24 cellular contexts compared by ENCODE assay signal in the genomic region with DNA sequence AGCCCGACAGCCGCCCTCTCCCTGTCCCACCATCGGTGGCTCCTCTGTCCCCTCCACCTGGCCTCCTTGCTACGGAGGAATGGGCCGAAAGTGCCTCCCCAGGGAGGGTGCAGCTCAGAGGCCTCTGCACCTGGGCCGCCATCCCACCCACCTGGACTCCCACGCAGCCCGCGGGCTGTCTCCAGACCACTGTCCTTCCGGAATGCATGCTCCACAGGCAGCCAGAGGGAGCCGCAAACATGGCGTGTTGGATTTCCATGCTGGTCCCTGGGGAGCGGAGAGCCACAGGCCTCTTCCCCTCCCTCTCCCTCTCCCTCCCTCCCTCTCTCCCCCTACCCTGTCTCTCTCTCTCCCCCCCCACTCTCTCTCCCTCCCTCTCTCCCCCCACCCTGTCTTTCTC. TPM values are rescaled to one million over a fixed set of nuclear protein-coding genes. Genes with fewer than 3 reads are reported as not detected.
"Had no signal": no experiment of that assay in that cellular context is flagged by ENCODE, and none has a peak within 500 bp of the region (broad histone marks: within the 10 kb centered on the region; RNA-seq: fewer than 3 reads in every experiment).

No MANE protein-coding gene starts in this region.

- H3K36me3 Mint-ChIP-seq: activated CD4-positive, alpha-beta memory T cell treated with anti-CD3 and anti-CD28 coated beads for 36 hours; activated CD8-positive, alpha-beta memory T cell treated with anti-CD3 and anti-CD28 coated beads, Interleukin-2, amount 10 ng/mL, durations not matched to agents 7 days and 5 days; activated naive CD8-positive, alpha-beta T cell treated with anti-CD3 and anti-CD28 coated beads for 36 hours had no signal

- H3K27ac ChIP-seq: cardiac muscle cell, esophagus muscularis mucosa, gastroesophageal sphincter, heart right ventricle had no signal

- DNase-seq: activated B cell treated with CpG ODN at 0.5 μM for 24 hours; activated CD4-positive, alpha-beta memory T cell treated with anti-CD3 and anti-CD28 coated beads for 36 hours; activated CD4-positive, alpha-beta T cell treated with anti-CD3 and anti-CD28 coated beads for 4 hours; activated CD8-positive, alpha-beta memory T cell treated with anti-CD3 and anti-CD28 coated beads, Interleukin-2, amount 10 ng/mL, durations not matched to agents 7 days and 5 days; activated naive CD4-positive, alpha-beta T cell; activated naive CD8-positive, alpha-beta T cell treated with anti-CD3 and anti-CD28 coated beads for 36 hours; amniotic stem cell; dermis blood vessel endothelial cell; effector memory CD4-positive, alpha-beta T cell; heart right ventricle; left ventricle myocardium superior; trophoblast cell had no signal

- H3K4me3 Mint-ChIP-seq: activated B cell treated with CpG ODN at 0.5 μM for 24 hours; activated CD4-positive, alpha-beta memory T cell treated with anti-CD3 and anti-CD28 coated beads for 36 hours; activated CD8-positive, alpha-beta memory T cell treated with anti-CD3 and anti-CD28 coated beads, Interleukin-2, amount 10 ng/mL, durations not matched to agents 7 days and 5 days; activated naive CD8-positive, alpha-beta T cell treated with anti-CD3 and anti-CD28 coated beads for 36 hours; memory B cell; neural crest cell; stimulated activated naive CD8-positive, alpha-beta T cell treated with anti-CD3 and anti-CD28 coated beads, Interleukin-15, Interleukin-2, amounts not matched to agents 100 ng/mL and 50 ng/mL, for 24 hours had no signal

- H3K36me3 ChIP-seq: cardiac muscle cell, esophagus muscularis mucosa, gastroesophageal sphincter, heart right ventricle had no signal

- H3K4me1 Mint-ChIP-seq: activated B cell treated with CpG ODN at 0.5 μM for 24 hours; activated CD8-positive, alpha-beta memory T cell treated with anti-CD3 and anti-CD28 coated beads, Interleukin-2, amount 10 ng/mL, durations not matched to agents 7 days and 5 days; activated naive CD8-positive, alpha-beta T cell treated with anti-CD3 and anti-CD28 coated beads for 36 hours; memory B cell had no signal

- H3K4me3 ChIP-seq: cardiac muscle cell, esophagus muscularis mucosa, gastroesophageal sphincter, heart right ventricle had no signal

- H3K9me3 Mint-ChIP-seq: activated B cell treated with CpG ODN at 0.5 μM for 24 hours; activated CD4-positive, alpha-beta memory T cell treated with anti-CD3 and anti-CD28 coated beads for 36 hours; activated naive CD8-positive, alpha-beta T cell treated with anti-CD3 and anti-CD28 coated beads for 36 hours; neural crest cell; stimulated activated naive CD8-positive, alpha-beta T cell treated with anti-CD3 and anti-CD28 coated beads, Interleukin-15, Interleukin-2, amounts not matched to agents 100 ng/mL and 50 ng/mL, for 24 hours had no signal

- H3K27ac Mint-ChIP-seq: activated B cell treated with CpG ODN at 0.5 μM for 24 hours; activated CD4-positive, alpha-beta memory T cell treated with anti-CD3 and anti-CD28 coated beads for 36 hours; activated CD8-positive, alpha-beta memory T cell treated with anti-CD3 and anti-CD28 coated beads, Interleukin-2, amount 10 ng/mL, durations not matched to agents 7 days and 5 days; activated naive CD8-positive, alpha-beta T cell treated with anti-CD3 and anti-CD28 coated beads for 36 hours; memory B cell; progenitor cell of endocrine pancreas; stimulated activated naive CD8-positive, alpha-beta T cell treated with anti-CD3 and anti-CD28 coated beads, Interleukin-15, Interleukin-2, amounts not matched to agents 100 ng/mL and 50 ng/mL, for 24 hours had no signal

- H3K9me3 ChIP-seq: esophagus muscularis mucosa, gastroesophageal sphincter, heart right ventricle had no signal

RNA-seq across cellular contexts. Expression of a gene that starts 3.0 kb away (rescaled TPM):
- total RNA-seq: activated B cell treated with CpG ODN at 0.5 μM for 24 hours; activated CD4-positive, alpha-beta memory T cell treated with anti-CD3 and anti-CD28 coated beads for 36 hours; activated CD8-positive, alpha-beta memory T cell treated with anti-CD3 and anti-CD28 coated beads, Interleukin-2, amount 10 ng/mL, durations not matched to agents 7 days and 5 days; activated naive CD8-positive, alpha-beta T cell treated with anti-CD3 and anti-CD28 coated beads for 36 hours; cardiac muscle cell; esophagus muscularis mucosa; gastroesophageal sphincter; kidney epithelial cell; mononuclear cell; neural crest cell; osteoblast; skeletal muscle tissue had no signal
- polyA plus RNA-seq: cardiac muscle cell had no signal

RNA-seq across cellular contexts. Expression of a gene that starts 20.5 kb away (rescaled TPM):
- total RNA-seq: activated B cell treated with CpG ODN at 0.5 μM for 24 hours; activated CD4-positive, alpha-beta memory T cell treated with anti-CD3 and anti-CD28 coated beads for 36 hours; activated CD8-positive, alpha-beta memory T cell treated with anti-CD3 and anti-CD28 coated beads, Interleukin-2, amount 10 ng/mL, durations not matched to agents 7 days and 5 days; activated naive CD8-positive, alpha-beta T cell treated with anti-CD3 and anti-CD28 coated beads for 36 hours; dermis blood vessel endothelial cell; endothelial cell of umbilical vein; esophagus muscularis mucosa; gastroesophageal sphincter; kidney epithelial cell; left ventricle myocardium superior; mononuclear cell; osteoblast; progenitor cell of endocrine pancreas; skeletal muscle tissue had no signal
- polyA plus RNA-seq: cardiac muscle cell, endothelial cell of umbilical vein, heart right ventricle had no signal
